Comparison of ENCODE assay signal across 17 cellular contexts in the genomic region with DNA sequence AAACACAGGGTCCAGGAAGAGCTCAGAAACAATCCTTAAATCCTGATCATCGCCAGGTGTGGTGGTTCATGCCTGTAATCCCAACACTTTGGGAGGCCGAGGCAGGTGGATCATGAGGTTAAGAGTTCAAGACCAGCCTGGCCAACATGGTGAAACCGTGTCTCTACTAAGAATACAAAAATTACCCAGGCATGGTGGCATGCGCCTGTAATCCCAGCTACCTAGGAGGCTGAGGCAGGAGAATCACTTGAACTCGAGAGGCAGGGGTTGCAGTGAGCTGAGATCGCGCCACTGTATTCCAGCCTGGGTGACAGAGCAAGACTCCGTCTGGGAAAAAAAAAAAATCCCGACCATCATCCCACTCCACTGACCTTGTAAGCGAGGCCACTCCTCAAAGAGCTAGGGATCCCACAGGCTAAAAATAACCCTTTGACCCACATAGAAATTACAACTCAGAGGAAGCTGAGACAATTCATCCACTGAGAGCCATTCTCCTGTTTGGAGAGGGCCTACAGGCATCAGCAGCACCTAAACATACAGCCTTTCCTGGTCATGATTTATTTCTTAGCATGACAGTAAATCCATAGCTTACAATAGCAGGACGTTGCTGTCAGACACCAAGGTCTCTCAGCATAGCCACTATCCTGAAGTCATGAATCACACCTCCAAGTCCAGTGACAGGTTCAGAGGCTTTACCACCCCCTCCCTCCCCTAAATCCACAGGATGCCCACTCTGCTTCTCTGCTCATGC.
DNase-seq lines count a peak whose midpoint lies in the region; ATAC-seq and TF ChIP-seq lines count a peak whose summit lies in the region.
"Had no signal": no experiment of that assay in that cellular context is flagged by ENCODE, and none has a peak within 500 bp of the region (broad histone marks: within the 10 kb centered on the region; RNA-seq: fewer than 3 reads in every experiment).

No MANE protein-coding gene starts in this region.

- no peak for TF ChIP-seq EP300 in suprapubic skin (IDR thresholded peaks at IDR 0.05)

- TF ChIP-seq CTCF in colonic mucosa (IDR thresholded peaks at IDR 0.05) (no peak), suprapubic skin (IDR thresholded peaks at IDR 0.05) (no peak)

- 81 to 92% methylated on average over 8 to 10 of the region's 11 CpGs for WGBS in mesodermal cell (ENCODE audit: insufficient coverage in 2 of 2), 2 experiments
- 72% methylated on average over 11 of the region's 11 CpGs for WGBS in suprapubic skin

- ATAC-seq in HG02852 (IDR thresholded peaks at IDR 0.05; ENCODE audit: unreplicated experiment): no peak
- ATAC-seq: CD8-positive, alpha-beta T cell had no signal

- DNase-seq in NCI-H1417 (lab: John Stamatoyannopoulos, UW): peak; percentile 32 to 81 (median 44)
- DNase-seq in NCI-H1417 treated with DMSO at 0.1 percent for 48 hours (lab: John Stamatoyannopoulos, UW): no peak
- no peak for DNase-seq in colonic mucosa
- DNase-seq in suprapubic skin (ENCODE audit: low spot score in 2 of 2): no peak
- no peak for DNase-seq in stimulated activated CD4-positive, alpha-beta T cell treated with anti-CD3 and anti-CD28 coated beads, Interleukin-4, amount 100 ng/mL, for 1 hour
- DNase-seq in epidermal melanocyte (ENCODE audit: insufficient read length, low spot score): no peak
- DNase-seq: 8988T; activated CD4-positive, alpha-beta T cell treated with anti-CD3 and anti-CD28 coated beads for 1 hour; CD8-positive, alpha-beta T cell; GOT3; NCI-H2107; retina; stimulated activated CD4-positive, alpha-beta T cell treated with anti-CD3 and anti-CD28 coated beads, Interleukin-4, amount 100 ng/mL, for 4 hours; stimulated activated naive CD4-positive, alpha-beta T cell had no signal

- peaks cover 3% of the 10 kb centered on the region for H3K4me1 ChIP-seq in colonic mucosa
- no peaks in the 10 kb centered on the region for H3K4me1 ChIP-seq in mesodermal cell (ENCODE audit: control insufficient read depth, insufficient read depth, low read length, poor library complexity, severe bottlenecking)
- peaks cover 55% of the 10 kb centered on the region for H3K4me1 ChIP-seq in suprapubic skin

- H3K9ac ChIP-seq in colonic mucosa (ENCODE audit: low read depth in 2 of 2, low read length in 2 of 2): peak overlapping the region in 1 of 2 donors; percentile 48

- TF ChIP-seq POLR2A in suprapubic skin (IDR thresholded peaks at IDR 0.05): no peak

- H3K4me3 ChIP-seq in colonic mucosa (no peak overlapping the region), mesodermal cell (ENCODE audit: extremely low read depth, insufficient read depth, low read length, poor library complexity, severe bottlenecking) (no peak overlapping the region), suprapubic skin (no peak overlapping the region)
- H3K4me3 ChIP-seq: coronary artery had no signal

- H3K9me3 ChIP-seq in colonic mucosa (no peaks in the 10 kb centered on the region), mesodermal cell (ENCODE audit: control insufficient read depth, low read length) (no peaks in the 10 kb centered on the region), suprapubic skin (no peaks in the 10 kb centered on the region)

- intact Hi-C loops in colonic mucosa (cut with DNase I): no loop called here

- H3K27me3 ChIP-seq in colonic mucosa (no peaks in the 10 kb centered on the region), suprapubic skin (no peaks in the 10 kb centered on the region)

- H3K27ac ChIP-seq in colonic mucosa (peak overlapping the region; percentile 48), mesodermal cell (ENCODE audit: low read depth, low read length, severe bottlenecking) (peak overlapping the region; percentile 31), suprapubic skin (peak overlapping the region; percentile 18)

- no peaks in the 10 kb centered on the region for H3K36me3 ChIP-seq in colonic mucosa
- H3K36me3 ChIP-seq in mesodermal cell (ENCODE audit: control insufficient read depth, insufficient read depth, low read length): no peaks in the 10 kb centered on the region
- H3K36me3 ChIP-seq in suprapubic skin: no peaks in the 10 kb centered on the region

Comparison
In these comparisons a context has a peak if more than half of its experiments do, and no peak if none do; other contexts are left out.
1. DNase-seq: peak in NCI-H1417 (3 of 3); none in NCI-H1417 treated with DMSO at 0.1 percent for 48 hours (single experiment), colonic mucosa (single experiment), suprapubic skin (0 of 2), stimulated activated CD4-positive, alpha-beta T cell treated with anti-CD3 and anti-CD28 coated beads, Interleukin-4, amount 100 ng/mL, for 1 hour (single experiment) and epidermal melanocyte (single experiment).
2. Peak in every context shown above with its lines, with median percentiles within 50 percentile points of each other: H3K27ac ChIP-seq.